Comparison of ENCODE assay signal across 11 cellular contexts in the genomic region with DNA sequence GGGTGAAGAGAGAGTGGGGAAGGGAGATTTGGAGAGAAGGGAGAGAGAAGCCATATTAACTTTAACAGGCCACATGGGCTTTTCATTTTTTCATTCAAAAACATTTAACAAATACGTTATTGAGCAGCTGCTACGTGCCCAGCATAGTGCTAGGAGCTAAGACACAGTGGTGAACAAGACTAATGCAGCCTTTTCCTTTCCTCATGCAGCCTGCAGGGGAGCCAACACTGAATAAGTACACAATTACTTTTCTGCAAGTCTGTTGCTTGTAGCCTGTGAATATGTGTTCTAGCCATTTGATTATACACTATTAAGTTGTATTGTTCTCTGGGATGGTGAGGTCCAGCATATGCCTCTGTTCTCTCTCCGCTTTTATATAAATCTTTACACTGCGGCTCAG. TPM values are rescaled to one million over a fixed set of nuclear protein-coding genes. Genes with fewer than 3 reads are reported as not detected.
DNase-seq lines count a peak whose midpoint lies in the region; ATAC-seq and TF ChIP-seq lines count a peak whose summit lies in the region.
"Had no signal": no experiment of that assay in that cellular context is flagged by ENCODE, and none has a peak within 500 bp of the region (broad histone marks: within the 10 kb centered on the region; RNA-seq: fewer than 3 reads in every experiment).

No MANE protein-coding gene starts in this region.

- TF ChIP-seq CTCF in astrocyte of the spinal cord (IDR thresholded peaks at IDR 0.05; ENCODE audit: low read depth, low read length), result peak; percentile 13
- TF ChIP-seq CTCF in nephron (IDR thresholded peaks at IDR 0.05; ENCODE audit: unreplicated experiment in 3 of 3), result no peak

- H3K9me3 Mint-ChIP-seq in activated CD4-positive, alpha-beta T cell treated with anti-CD3 and anti-CD28 coated beads, Interleukin-2, amount 10 ng/mL, durations not matched to agents 7 days and 5 days, result no peaks in the 10 kb centered on the region
- no peaks in the 10 kb centered on the region for H3K9me3 Mint-ChIP-seq in nephron
- H3K9me3 Mint-ChIP-seq: stimulated activated effector memory CD8-positive, alpha-beta T cell treated with anti-CD3 and anti-CD28 coated beads, Interleukin-12 subunit alpha, Interleukin-12 subunit beta, amount 100 ng/mL, for 72 hours had no signal

- peaks cover 15% of the 10 kb centered on the region for H3K36me3 Mint-ChIP-seq in activated CD4-positive, alpha-beta T cell treated with anti-CD3 and anti-CD28 coated beads, Interleukin-2, amount 10 ng/mL, durations not matched to agents 7 days and 5 days (ENCODE audit: low read depth)
- no peaks in the 10 kb centered on the region for H3K36me3 Mint-ChIP-seq in nephron (ENCODE audit: low read depth)

- H3K4me1 Mint-ChIP-seq in activated CD4-positive, alpha-beta T cell treated with anti-CD3 and anti-CD28 coated beads, Interleukin-2, amount 10 ng/mL, durations not matched to agents 7 days and 5 days, result peaks cover 40% of the 10 kb centered on the region
- H3K4me1 Mint-ChIP-seq in nephron, result peaks cover 37% of the 10 kb centered on the region

- POLR2A ChIA-PET in activated CD4-positive, alpha-beta T cell treated with anti-CD3 and anti-CD28 coated beads, Interleukin-2, amount 10 ng/mL, durations not matched to agents 7 days and 5 days (lab: Charles Lee), result no interaction called here

- H3K27me3 Mint-ChIP-seq in activated CD4-positive, alpha-beta T cell treated with anti-CD3 and anti-CD28 coated beads, Interleukin-2, amount 10 ng/mL, durations not matched to agents 7 days and 5 days, result no peaks in the 10 kb centered on the region
- H3K27me3 Mint-ChIP-seq in nephron (ENCODE audit: low read depth), result no peaks in the 10 kb centered on the region

- no peak overlapping the region for H3K4me3 ChIP-seq in astrocyte of the spinal cord (ENCODE audit: low read depth, low read length)

- CTCF ChIA-PET in activated CD4-positive, alpha-beta T cell treated with anti-CD3 and anti-CD28 coated beads, Interleukin-2, amount 10 ng/mL, durations not matched to agents 7 days and 5 days (lab: Charles Lee), result interaction anchor here (0.7 kb wide), 1 partner anchor 27 kb away, joined by 3 read pairs; no protein-coding TSS in a partner anchor

- ATAC-seq in GM21825 (IDR thresholded peaks at IDR 0.05; ENCODE audit: unreplicated experiment) (no peak), GM19463 (IDR thresholded peaks at IDR 0.05; ENCODE audit: unreplicated experiment) (no peak)
- ATAC-seq: PC-3 had no signal

- H3K27ac Mint-ChIP-seq in activated CD4-positive, alpha-beta T cell treated with anti-CD3 and anti-CD28 coated beads, Interleukin-2, amount 10 ng/mL, durations not matched to agents 7 days and 5 days, result peak overlapping the region; percentile 95
- peak overlapping the region in 2 of 3 experiments; percentile 53 for H3K27ac Mint-ChIP-seq in nephron

- DNase-seq in activated CD4-positive, alpha-beta T cell treated with anti-CD3 and anti-CD28 coated beads, Interleukin-2, amount 10 ng/mL, durations not matched to agents 7 days and 5 days, result no peak
- DNase-seq in activated CD4-positive, alpha-beta T cell treated with anti-CD3 and anti-CD28 coated beads for 1 hour, result no peak
- DNase-seq in NAMALWA (ENCODE audit: low spot score), result peak; percentile 42
- no peak for DNase-seq in astrocyte of the spinal cord (ENCODE audit: low read depth, low spot score)
- DNase-seq in DMS 273 (lab: John Stamatoyannopoulos, UW; ENCODE audit: unreplicated experiment), result no peak
- DNase-seq: HCEC 1CT, PC-3 had no signal

- in situ Hi-C loops in astrocyte of the spinal cord (cut with HindIII; ENCODE audit: low sequenced_read_pairs), result no loop called here

- no peak overlapping the region for H3K4me3 Mint-ChIP-seq in activated CD4-positive, alpha-beta T cell treated with anti-CD3 and anti-CD28 coated beads, Interleukin-2, amount 10 ng/mL, durations not matched to agents 7 days and 5 days
- H3K4me3 Mint-ChIP-seq in nephron, result no peak overlapping the region

RNA-seq across cellular contexts. Expression of a gene that starts 1.9 kb away (rescaled TPM):
- total RNA-seq in activated CD4-positive, alpha-beta T cell treated with anti-CD3 and anti-CD28 coated beads, Interleukin-2, amount 10 ng/mL, durations not matched to agents 7 days and 5 days, result 10 to 100 TPM; 21.8 to 23.9 TPM

RNA-seq across cellular contexts. Expression of a gene that starts 36.2 kb away (rescaled TPM):
- 10 to 100 TPM; 36.1 to 37.8 TPM for total RNA-seq in activated CD4-positive, alpha-beta T cell treated with anti-CD3 and anti-CD28 coated beads, Interleukin-2, amount 10 ng/mL, durations not matched to agents 7 days and 5 days
